8 cellular contexts compared by ENCODE assay signal in the genomic region with DNA sequence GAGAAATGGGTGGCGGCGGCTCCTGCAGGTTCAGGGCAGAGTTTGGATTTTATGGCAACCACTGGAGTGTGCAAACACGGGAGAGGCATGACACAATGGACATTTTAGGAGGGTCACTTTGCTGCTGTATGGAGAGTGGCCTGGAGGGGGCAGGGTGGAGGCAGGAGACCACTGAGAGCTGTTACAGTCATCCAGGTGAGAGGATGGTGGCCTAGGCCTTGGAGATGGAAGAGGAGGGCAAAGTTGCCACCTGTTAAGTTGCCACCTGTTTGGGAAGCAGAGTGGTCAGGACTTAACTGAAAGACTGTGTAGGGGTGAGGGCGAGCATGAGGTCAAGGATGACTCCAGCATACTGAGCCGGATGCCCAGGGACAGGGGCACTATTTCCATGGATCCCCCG. TPM values are rescaled to one million over a fixed set of nuclear protein-coding genes. Genes with fewer than 3 reads are reported as not detected.
DNase-seq lines count a peak whose midpoint lies in the region; ATAC-seq, FAIRE-seq and TF ChIP-seq lines count a peak whose summit lies in the region.

No MANE protein-coding gene starts in this region.

- H3K36me3 ChIP-seq in Loucy (ENCODE audit: insufficient read depth, low read length) (no peaks in the 10 kb centered on the region), H1 (ENCODE audit: control insufficient read depth in 2 of 4, insufficient read depth in 4 of 4, low read length in 3 of 4) (peaks cover 0 to 4% (median 0%) of the 10 kb centered on the region in 4 experiments; a peak in 1 of 8 replicates), prostate gland (no peaks in the 10 kb centered on the region)

- intact Hi-C loops in prostate gland (cut with DNase I) = no loop called here

- H4K5ac ChIP-seq in H1 (ENCODE audit: insufficient read length, low read depth, low read length) = no peak overlapping the region

- TF ChIP-seq CTCF in Loucy (conservative IDR thresholded peaks at IDR 0.05; ENCODE audit: low read length) (peak; percentile 84), H1 (IDR thresholded peaks at IDR 0.05; ENCODE audit: control extremely low read depth in 1 of 3, insufficient read depth in 1 of 3, low read depth in 1 of 3, low read length in 3 of 3) (peak; percentile 81 to 90 (median 84)), prostate gland (IDR thresholded peaks at IDR 0.05) (peak in 3 of 4 experiments; percentile 7 to 50 (median 49))

- H3K14ac ChIP-seq in H1 (ENCODE audit: insufficient read length) = no peak overlapping the region

- H3K79me2 ChIP-seq in Loucy (ENCODE audit: insufficient read depth, low read length) = peaks cover 42% of the 10 kb centered on the region; the same call in 1 of the 2 replicates
- no peaks in the 10 kb centered on the region for H3K79me2 ChIP-seq in H1 (ENCODE audit: control insufficient read depth in 1 of 2, insufficient read depth in 2 of 2, low read length in 2 of 2)

- no peak overlapping the region for H2BK20ac ChIP-seq in H1 (ENCODE audit: low read length)

- TF ChIP-seq EP300 in H1 (IDR thresholded peaks at IDR 0.05; ENCODE audit: borderline replicate concordance in 1 of 2, low read depth in 2 of 2, low read length in 2 of 2) = no peak

- H4K91ac ChIP-seq in H1 (replicated peaks; ENCODE audit: insufficient read length, low read length) = no peak overlapping the region

- no peaks in the 10 kb centered on the region for H3K9me3 ChIP-seq in Loucy (ENCODE audit: insufficient read depth, low read depth, low read length)
- H3K9me3 ChIP-seq in H1 (ENCODE audit: insufficient read depth in 2 of 2, low read depth in 1 of 2, low read length in 1 of 2) = no peaks in the 10 kb centered on the region
- H3K9me3 ChIP-seq in prostate gland = no peaks in the 10 kb centered on the region

- POLR2A ChIA-PET in H1 (lab: Charles Lee; ENCODE audit: partially characterized antibody) = interaction anchor here (0.7 to 1.1 kb wide), 3 partner anchors 22 to 189 kb away, joined by 3 read pairs; no protein-coding TSS in a partner anchor

- peaks cover 13% of the 10 kb centered on the region for H3K23me2 ChIP-seq in H1 (ENCODE audit: low read depth, low read length)

- no peak overlapping the region for H3K23ac ChIP-seq in H1 (ENCODE audit: insufficient read length)

- 65% methylated on average over 6 of the region's 6 CpGs; no CpG with 5 or more reads in 1 of the 2 experiments for WGBS in H1 (ENCODE audit: extremely low coverage in 1 of 2, insufficient coverage in 1 of 2, insufficient read length in 1 of 2, insufficient replicate concordance in 2 of 2, low coverage in 1 of 2, low lambda C conversion rate in 2 of 2, missing lambda C conversion rate in 1 of 2), 2 experiments
- 67% methylated on average over 6 of the region's 6 CpGs for WGBS in prostate gland

- H3F3A ChIP-seq in Loucy (ENCODE audit: low read depth) = peaks cover 3% of the 10 kb centered on the region; the same call in 1 of the 2 replicates

- no peaks in the 10 kb centered on the region for H3K9me2 ChIP-seq in Loucy (replicated peaks; ENCODE audit: low read depth, low read length)

- H2BK120ac ChIP-seq in H1 (replicated peaks; ENCODE audit: low read depth, low read length) = no peak overlapping the region

- H2AFZ ChIP-seq in Loucy (ENCODE audit: low read length) (no peak overlapping the region), H1 (ENCODE audit: low read length) (no peak overlapping the region)

- H3K9ac ChIP-seq in Loucy (ENCODE audit: low read depth, low read length, poor library complexity, severe bottlenecking) = no peak overlapping the region
- no peak overlapping the region for H3K9ac ChIP-seq in H1 (replicated peaks in 1 of 4; ENCODE audit: extremely low read depth in 1 of 4, low read depth in 3 of 4, low read length in 3 of 4)

- TF ChIP-seq RAD21 in H1 (IDR thresholded peaks at IDR 0.05 in 1 of 2, conservative IDR thresholded peaks at IDR 0.05 in 1 of 2; ENCODE audit: low read depth in 2 of 2, low read length in 2 of 2) = peak; percentile 64 to 75

- H4K20me1 ChIP-seq in Loucy (ENCODE audit: insufficient read depth, low read length, poor library complexity, severe bottlenecking) (peaks cover 12% of the 10 kb centered on the region), H1 (replicated peaks in 1 of 2; ENCODE audit: control insufficient read depth in 1 of 2, insufficient read depth in 2 of 2, low read length in 2 of 2) (peaks cover 0 to 2% of the 10 kb centered on the region in 2 experiments)

- H2BK15ac ChIP-seq in H1 (ENCODE audit: low read length) = peak overlapping the region; percentile 75; the same call in 1 of the 2 replicates

- H3K4me2 ChIP-seq in Loucy (ENCODE audit: low read depth, low read length, poor library complexity, severe bottlenecking) (no peak overlapping the region), H1 (ENCODE audit: insufficient read depth in 1 of 2, low read depth in 2 of 2, low read length in 2 of 2) (no peak overlapping the region)

- no peak overlapping the region for H3K18ac ChIP-seq in H1 (ENCODE audit: extremely low read depth, low read length)

- no peak overlapping the region for H3K4ac ChIP-seq in H1 (replicated peaks; ENCODE audit: insufficient read length, low read depth, low read length)

- peak overlapping the region; percentile 43; the same call in 1 of the 2 replicates for H2AK5ac ChIP-seq in H1 (ENCODE audit: low read depth, low read length)

- no peak overlapping the region for H3K56ac ChIP-seq in H1 (replicated peaks; ENCODE audit: insufficient read length, low read depth, low read length)

- H2BK12ac ChIP-seq in H1 (ENCODE audit: low read depth, low read length) = no peak overlapping the region

- no peak overlapping the region for H3K27ac ChIP-seq in H1 (ENCODE audit: low read depth, low read length)
- H3K27ac ChIP-seq in prostate gland = no peak overlapping the region

- no peak for ATAC-seq in HG03342 (IDR thresholded peaks at IDR 0.05; ENCODE audit: unreplicated experiment)

- no peak overlapping the region for H2BK5ac ChIP-seq in H1 (ENCODE audit: low read depth, low read length)

- H3K4me3 ChIP-seq in Loucy (ENCODE audit: low read length, poor library complexity, severe bottlenecking) (no peak overlapping the region), H1 (ENCODE audit: extremely low read depth in 1 of 4, insufficient read depth in 2 of 4, low read depth in 3 of 4, low read length in 4 of 4) (no peak overlapping the region), prostate gland (no peak overlapping the region)

- H4K8ac ChIP-seq in H1 (ENCODE audit: extremely low read depth, insufficient read depth, low read length) = no peak overlapping the region

- peaks cover 20% of the 10 kb centered on the region for H3K4me1 ChIP-seq in Loucy (ENCODE audit: insufficient read depth, low read length, poor library complexity, severe bottlenecking)
- H3K4me1 ChIP-seq in H1 (replicated peaks in 1 of 4; ENCODE audit: control insufficient read depth in 3 of 4, insufficient read depth in 4 of 4, low read length in 3 of 4) = peaks cover 0 to 9% (median 7%) of the 10 kb centered on the region in 4 experiments; a peak in 4 of 7 replicates
- H3K4me1 ChIP-seq in prostate gland (replicated peaks) = peaks cover 8% of the 10 kb centered on the region

- no peak for TF ChIP-seq POLR2A in H1 (IDR thresholded peaks at IDR 0.05; ENCODE audit: control extremely low read depth in 1 of 2, low read depth in 2 of 2, low read length in 2 of 2)
- TF ChIP-seq POLR2A in prostate gland (IDR thresholded peaks at IDR 0.05) = no peak

- no peaks in the 10 kb centered on the region for H3K27me3 ChIP-seq in Loucy (ENCODE audit: insufficient read depth, low read length, poor library complexity, severe bottlenecking)
- H3K27me3 ChIP-seq in H1 (replicated peaks in 1 of 4; ENCODE audit: control insufficient read depth in 3 of 4, extremely low read depth in 1 of 4, insufficient read depth in 3 of 4, low read length in 3 of 4) = peaks cover 0 to 8% (median 3%) of the 10 kb centered on the region in 4 experiments; a peak in 3 of 7 replicates
- H3K27me3 ChIP-seq in prostate gland (replicated peaks; ENCODE audit: insufficient read depth) = no peaks in the 10 kb centered on the region

- 0 out of 2 replicates have a peak, but pooled peaks cover 2% of the 10 kb centered on the region for H3K79me1 ChIP-seq in H1 (ENCODE audit: low read depth, low read length)

- CTCF ChIA-PET in H1 (lab: Charles Lee; ENCODE audit: partially characterized antibody) = interaction anchor here (0.6 to 34.8 kb wide), 12 partner anchors 8 to 110 kb away, joined by 3 to 1305 read pairs (median 6); a partner anchor contains a TSS

- DNase-seq in DMS53 treated with DMSO at 0.1 percent for 48 hours (lab: John Stamatoyannopoulos, UW; ENCODE audit: unreplicated experiment) = peak; percentile 20
- DNase-seq in activated CD4-positive, alpha-beta T cell treated with anti-CD3 and anti-CD28 coated beads for 48 hours = peak; percentile 72
- DNase-seq in H1 (ENCODE audit: low read depth in 1 of 2, low spot score in 2 of 2) = peak in 1 of 2 experiments; percentile 92
- DNase-seq in prostate gland (ENCODE audit: low spot score) = no peak
- DNase-seq in DMS79 (lab: John Stamatoyannopoulos, UW) = no peak
- DNase-seq in GM19238 (ENCODE audit: insufficient read length, low spot score) = no peak

- peak; percentile 58 for FAIRE-seq in H1 (lab: Jason Lieb, UNC)

RNA-seq across cellular contexts. Expression of a gene that starts 2.3 kb away (rescaled TPM):
- 20.8 and 22.2 TPM in 2 replicates for total RNA-seq in H1 (2021; fragmentation: NEBNext Ultra II Directional; extraction: Animal tissue kit (Norgen Biotek cat#: 25700))
- 25.5 and 29.6 TPM in 2 replicates for polyA plus RNA-seq in H1 (2011; rRNA removed)
- 25.1 TPM for polyA plus RNA-seq in H1 (2011; cell fraction: cytosol; rRNA removed)
- 76.6 TPM for polyA plus RNA-seq in H1 (2011; cell fraction: nucleus; rRNA removed)
- polyA plus RNA-seq in H1 (2012, experiment 1 of 2) = 19.7 to 23.9 TPM (median 22.6 TPM) in 4 replicates
- polyA plus RNA-seq in H1 (2012, experiment 2 of 2) = 19.6 TPM
- polyA plus RNA-seq in H1 (2013, experiment 1 of 2) = 19.6 TPM
- 18.6 TPM for polyA plus RNA-seq in H1 (2013, experiment 2 of 2)
- 5.9 and 10.4 TPM in 2 replicates for polyA minus RNA-seq in H1 (2011; rRNA and poly(A)+ RNA removed)
- 10.0 TPM for polyA minus RNA-seq in H1 (2011; cell fraction: cytosol; rRNA and poly(A)+ RNA removed)
- polyA minus RNA-seq in H1 (2011; cell fraction: nucleus; rRNA and poly(A)+ RNA removed) = 17.6 TPM
- 10 to 100 TPM; 30.2 to 49.4 TPM for total RNA-seq in prostate gland

RNA-seq across cellular contexts. Expression of a gene that starts 12.2 kb away (rescaled TPM):
- 198 and 210 TPM in 2 replicates for total RNA-seq in H1 (2021; fragmentation: NEBNext Ultra II Directional; extraction: Animal tissue kit (Norgen Biotek cat#: 25700))
- polyA plus RNA-seq in H1 (2011; rRNA removed) = 359 and 430 TPM in 2 replicates
- polyA plus RNA-seq in H1 (2011; cell fraction: cytosol; rRNA removed) = 274 TPM
- 218 TPM for polyA plus RNA-seq in H1 (2011; cell fraction: nucleus; rRNA removed)
- 139 to 201 TPM (median 197 TPM) in 4 replicates for polyA plus RNA-seq in H1 (2012, experiment 1 of 2)
- polyA plus RNA-seq in H1 (2012, experiment 2 of 2) = 283 TPM
- 157 TPM for polyA plus RNA-seq in H1 (2013, experiment 1 of 2)
- 156 TPM for polyA plus RNA-seq in H1 (2013, experiment 2 of 2)
- 140 and 166 TPM in 2 replicates for polyA minus RNA-seq in H1 (2011; rRNA and poly(A)+ RNA removed)
- polyA minus RNA-seq in H1 (2011; cell fraction: cytosol; rRNA and poly(A)+ RNA removed) = 98.8 TPM
- 65.8 TPM for polyA minus RNA-seq in H1 (2011; cell fraction: nucleus; rRNA and poly(A)+ RNA removed)
- total RNA-seq in prostate gland = 100 to 1,000 TPM; 168 to 215 TPM

RNA-seq across cellular contexts. Expression of a gene that starts 14.4 kb away (rescaled TPM):
- 0.69 TPM in 1 of 2 replicates, not detected in the other for total RNA-seq in H1 (2021; fragmentation: NEBNext Ultra II Directional; extraction: Animal tissue kit (Norgen Biotek cat#: 25700))
- 0.27 and 0.35 TPM in 2 replicates for polyA plus RNA-seq in H1 (2011; rRNA removed)
- 0.16 TPM for polyA plus RNA-seq in H1 (2011; cell fraction: cytosol; rRNA removed)
- 1.6 TPM for polyA plus RNA-seq in H1 (2011; cell fraction: nucleus; rRNA removed)
- 0.11 to 1.00 TPM (median 0.55 TPM) in 4 replicates for polyA plus RNA-seq in H1 (2012, experiment 1 of 2)
- polyA plus RNA-seq in H1 (2012, experiment 2 of 2) = 0.31 TPM
- 0.41 TPM for polyA plus RNA-seq in H1 (2013, experiment 1 of 2)
- polyA plus RNA-seq in H1 (2013, experiment 2 of 2) = 0.46 TPM
- 0.22 and 0.41 TPM in 2 replicates for polyA minus RNA-seq in H1 (2011; rRNA and poly(A)+ RNA removed)
- polyA minus RNA-seq in H1 (2011; cell fraction: cytosol; rRNA and poly(A)+ RNA removed) = not detected
- polyA minus RNA-seq in H1 (2011; cell fraction: nucleus; rRNA and poly(A)+ RNA removed) = 0.40 TPM
- 1 to 10 TPM; 3.7 to 6.5 TPM for total RNA-seq in prostate gland

RNA-seq across cellular contexts. Expression of a gene that starts 16.1 kb away (rescaled TPM):
- 0.32 and 0.57 TPM in 2 replicates for total RNA-seq in H1 (2021; fragmentation: NEBNext Ultra II Directional; extraction: Animal tissue kit (Norgen Biotek cat#: 25700))
- polyA plus RNA-seq in H1 (2011; rRNA removed) = 1.2 and 2.6 TPM in 2 replicates
- polyA plus RNA-seq in H1 (2011; cell fraction: cytosol; rRNA removed) = 1.0 TPM
- 2.7 TPM for polyA plus RNA-seq in H1 (2011; cell fraction: nucleus; rRNA removed)
- polyA plus RNA-seq in H1 (2012, experiment 1 of 2) = 0.81 to 1.2 TPM (median 1.0 TPM) in 4 replicates
- 0.81 TPM for polyA plus RNA-seq in H1 (2012, experiment 2 of 2)
- polyA plus RNA-seq in H1 (2013, experiment 1 of 2) = 0.95 TPM
- 0.66 TPM for polyA plus RNA-seq in H1 (2013, experiment 2 of 2)
- polyA minus RNA-seq in H1 (2011; rRNA and poly(A)+ RNA removed) = 0.54 TPM in 2 replicates
- not detected for polyA minus RNA-seq in H1 (2011; cell fraction: cytosol; rRNA and poly(A)+ RNA removed)
- polyA minus RNA-seq in H1 (2011; cell fraction: nucleus; rRNA and poly(A)+ RNA removed) = 0.40 TPM
- 1 to 10 TPM; 2.5 to 2.6 TPM for total RNA-seq in prostate gland

RNA-seq across cellular contexts. Expression of a gene that starts 26.0 kb away (rescaled TPM):
- total RNA-seq in H1 (2021; fragmentation: NEBNext Ultra II Directional; extraction: Animal tissue kit (Norgen Biotek cat#: 25700)) = 0.61 and 1.1 TPM in 2 replicates
- 0.82 and 0.96 TPM in 2 replicates for polyA plus RNA-seq in H1 (2011; rRNA removed)
- 1.1 TPM for polyA plus RNA-seq in H1 (2011; cell fraction: cytosol; rRNA removed)
- polyA plus RNA-seq in H1 (2011; cell fraction: nucleus; rRNA removed) = 5.7 TPM
- 0.72 to 2.2 TPM (median 1.1 TPM) in 4 replicates for polyA plus RNA-seq in H1 (2012, experiment 1 of 2)
- 0.47 TPM for polyA plus RNA-seq in H1 (2012, experiment 2 of 2)
- 0.51 TPM for polyA plus RNA-seq in H1 (2013, experiment 1 of 2)
- polyA plus RNA-seq in H1 (2013, experiment 2 of 2) = 0.31 TPM
- 0.47 and 0.54 TPM in 2 replicates for polyA minus RNA-seq in H1 (2011; rRNA and poly(A)+ RNA removed)
- 0.22 TPM for polyA minus RNA-seq in H1 (2011; cell fraction: cytosol; rRNA and poly(A)+ RNA removed)
- polyA minus RNA-seq in H1 (2011; cell fraction: nucleus; rRNA and poly(A)+ RNA removed) = 1.4 TPM
- total RNA-seq in prostate gland = 1 to 10 TPM in 1 of 2 donors, under 1 TPM in 1; 0.91 to 1.0 TPM

Comparison
In these comparisons a context has a peak if more than half of its experiments do, and no peak if none do; other contexts are left out.
1. DNase-seq: peak in DMS53 treated with DMSO at 0.1 percent for 48 hours (single experiment) and activated CD4-positive, alpha-beta T cell treated with anti-CD3 and anti-CD28 coated beads for 48 hours (single experiment); none in prostate gland (single experiment), DMS79 (single experiment) and GM19238 (single experiment).
2. Peak in every context shown above with its lines, with median percentiles within 50 percentile points of each other: CTCF ChIP-seq.